ENCODE assay signal across 8 cellular contexts in the genomic region with DNA sequence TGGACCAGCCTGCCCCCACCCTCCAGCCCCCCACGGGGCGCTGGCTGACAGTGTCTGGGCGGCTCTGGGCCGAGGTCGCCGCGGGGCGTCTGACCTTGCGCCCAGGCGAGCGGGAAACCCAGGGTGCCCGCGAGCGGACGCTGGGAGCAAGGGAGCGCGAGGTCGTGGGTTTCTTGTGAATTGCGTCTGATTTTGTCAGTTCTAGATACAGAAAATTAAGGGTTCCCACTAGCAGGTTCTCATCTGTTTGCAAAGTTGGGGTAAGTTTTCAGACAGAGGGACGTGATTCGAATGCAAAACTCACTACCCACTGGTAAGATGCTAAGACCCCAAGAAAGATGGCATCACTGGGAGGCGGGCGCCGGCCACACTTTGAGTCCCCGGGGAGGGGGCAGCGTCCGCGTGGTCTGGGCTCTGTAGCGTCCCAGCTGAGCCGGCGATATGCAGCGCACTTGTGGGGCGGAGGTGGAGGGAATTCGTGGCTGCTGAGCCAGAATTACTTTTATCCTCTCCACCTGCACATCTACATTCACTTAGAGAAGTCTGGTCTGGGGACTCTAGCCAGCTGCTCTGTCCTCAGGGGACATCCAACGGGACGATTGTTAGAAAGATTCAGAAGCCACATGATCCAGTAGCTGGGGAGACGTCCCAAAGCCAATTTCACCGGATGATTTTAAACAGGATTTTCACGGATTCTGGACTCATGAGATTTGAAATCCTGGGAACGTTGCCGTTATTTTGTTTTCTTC. TPM values are rescaled to one million over a fixed set of nuclear protein-coding genes. Genes with fewer than 3 reads are reported as not detected.
DNase-seq lines count a peak whose midpoint lies in the region; ATAC-seq, FAIRE-seq and TF ChIP-seq lines count a peak whose summit lies in the region.

No MANE protein-coding gene starts in this region.

- H3K27ac Mint-ChIP-seq in activated CD4-positive, alpha-beta memory T cell treated with anti-CD3 and anti-CD28 coated beads, Interleukin-2, amount 10 ng/mL, durations not matched to agents 7 days and 5 days = no peak overlapping the region
- no peak overlapping the region for H3K27ac Mint-ChIP-seq in nephron progenitor cell

- CTCF ChIA-PET in activated CD4-positive, alpha-beta memory T cell treated with anti-CD3 and anti-CD28 coated beads, Interleukin-2, amount 10 ng/mL, durations not matched to agents 7 days and 5 days (lab: Charles Lee) = no interaction called here

- FAIRE-seq in GM19239 (lab: Jason Lieb, UNC) = peak; percentile 45

- ATAC-seq in HG03442 (IDR thresholded peaks at IDR 0.05; ENCODE audit: unreplicated experiment) = peak; percentile 29

- DNase-seq in Ammon's horn (ENCODE audit: low spot score) (peak; percentile 58), GM19239 (ENCODE audit: insufficient read length, low spot score) (no peak), foreskin fibroblast (peak in 1 of 2 donors; percentile 39), nephron progenitor cell (peak; percentile 62), NCI-H187 (lab: John Stamatoyannopoulos, UW) (no peak)
- no peak for DNase-seq in activated CD4-positive, alpha-beta memory T cell treated with anti-CD3 and anti-CD28 coated beads, Interleukin-2, amount 10 ng/mL, durations not matched to agents 7 days and 5 days
- no peak for DNase-seq in activated effector memory CD4-positive, alpha-beta T cell treated with Interleukin-2 at 50 U/mL for 16 hours

- TF ChIP-seq CTCF in foreskin fibroblast (IDR thresholded peaks at IDR 0.05; ENCODE audit: low read depth, low read length) = no peak
- TF ChIP-seq CTCF in nephron progenitor cell (IDR thresholded peaks at IDR 0.05) = no peak

- H3K4me1 Mint-ChIP-seq in activated CD4-positive, alpha-beta memory T cell treated with anti-CD3 and anti-CD28 coated beads, Interleukin-2, amount 10 ng/mL, durations not matched to agents 7 days and 5 days = peaks cover 30% of the 10 kb centered on the region
- peaks cover 16% of the 10 kb centered on the region for H3K4me1 Mint-ChIP-seq in nephron progenitor cell

- peaks cover 3% of the 10 kb centered on the region for H3K9me3 Mint-ChIP-seq in activated CD4-positive, alpha-beta memory T cell treated with anti-CD3 and anti-CD28 coated beads, Interleukin-2, amount 10 ng/mL, durations not matched to agents 7 days and 5 days
- no peaks in the 10 kb centered on the region for H3K9me3 Mint-ChIP-seq in nephron progenitor cell

- H3K27me3 Mint-ChIP-seq in activated CD4-positive, alpha-beta memory T cell treated with anti-CD3 and anti-CD28 coated beads, Interleukin-2, amount 10 ng/mL, durations not matched to agents 7 days and 5 days = peaks cover 47% of the 10 kb centered on the region
- H3K27me3 Mint-ChIP-seq in nephron progenitor cell (ENCODE audit: low read depth, poor library complexity) = peaks cover 37% of the 10 kb centered on the region

- no peaks in the 10 kb centered on the region for H3K36me3 Mint-ChIP-seq in activated CD4-positive, alpha-beta memory T cell treated with anti-CD3 and anti-CD28 coated beads, Interleukin-2, amount 10 ng/mL, durations not matched to agents 7 days and 5 days (ENCODE audit: low read depth)
- no peaks in the 10 kb centered on the region for H3K36me3 Mint-ChIP-seq in nephron progenitor cell (ENCODE audit: low read depth)

- peak overlapping the region; percentile 72 for H3K4me3 Mint-ChIP-seq in activated CD4-positive, alpha-beta memory T cell treated with anti-CD3 and anti-CD28 coated beads, Interleukin-2, amount 10 ng/mL, durations not matched to agents 7 days and 5 days
- peak overlapping the region; percentile 82 for H3K4me3 Mint-ChIP-seq in nephron progenitor cell

- H3K4me3 ChIP-seq in foreskin fibroblast (ENCODE audit: low read depth in 1 of 2, low read length in 2 of 2) = peak overlapping the region; percentile 50 to 70

- POLR2A ChIA-PET in activated CD4-positive, alpha-beta memory T cell treated with anti-CD3 and anti-CD28 coated beads, Interleukin-2, amount 10 ng/mL, durations not matched to agents 7 days and 5 days (lab: Charles Lee) = no interaction called here

RNA-seq across cellular contexts. Expression of a gene that starts 1.0 kb away (rescaled TPM):
- under 1 TPM; 0.30 to 0.33 TPM for total RNA-seq in activated CD4-positive, alpha-beta memory T cell treated with anti-CD3 and anti-CD28 coated beads, Interleukin-2, amount 10 ng/mL, durations not matched to agents 7 days and 5 days

RNA-seq across cellular contexts. Expression of a gene that starts 32.8 kb away (rescaled TPM):
- total RNA-seq in activated CD4-positive, alpha-beta memory T cell treated with anti-CD3 and anti-CD28 coated beads, Interleukin-2, amount 10 ng/mL, durations not matched to agents 7 days and 5 days = 10 to 100 TPM; 36.5 to 37.8 TPM

Comparison
In these comparisons a context has a peak if more than half of its experiments do, and no peak if none do; other contexts are left out.
1. DNase-seq: peak in Ammon's horn (single experiment) and nephron progenitor cell (single experiment); none in GM19239 (single experiment), activated CD4-positive, alpha-beta memory T cell treated with anti-CD3 and anti-CD28 coated beads, Interleukin-2, amount 10 ng/mL, durations not matched to agents 7 days and 5 days (single experiment), NCI-H187 (0 of 2) and activated effector memory CD4-positive, alpha-beta T cell treated with Interleukin-2 at 50 U/mL for 16 hours (single experiment).